In genomic region chr12:121804417-121805111, GRCh38 we compare ENCODE assay signal across 8 cellular contexts. TPM values are rescaled to one million over a fixed set of nuclear protein-coding genes. Genes with fewer than 3 reads are reported as not detected.
DNase-seq lines count a peak whose midpoint lies in the region; ATAC-seq, FAIRE-seq and TF ChIP-seq lines count a peak whose summit lies in the region.

No MANE protein-coding gene starts in this region.

- H3K9me3 Mint-ChIP-seq in activated T-helper 1 cell treated with anti-CD3 and anti-CD28 coated beads, Interleukin-12 subunit alpha, Interleukin-12 subunit beta, Interleukin-2, Interleukin-4 antibody, amounts not matched to agents 30 ng/mL and 10 ng/mL and 1 ng/mL, durations not matched to agents 14 hours and 24 hours and 36 hours = no peaks in the 10 kb centered on the region

- H3K4me1 ChIP-seq in osteoblast (ENCODE audit: insufficient read depth, low read length) = peaks cover 36% of the 10 kb centered on the region

- peak; percentile 42 for DNase-seq in GM10248 (ENCODE audit: extremely low spot score)
- peak; percentile 87 for DNase-seq in NB4 (ENCODE audit: low read depth)
- no peak for DNase-seq in activated T-helper 1 cell treated with anti-CD3 and anti-CD28 coated beads, Interleukin-12 subunit alpha, Interleukin-12 subunit beta, Interleukin-2, Interleukin-4 antibody, amounts not matched to agents 30 ng/mL and 10 ng/mL and 1 ng/mL, durations not matched to agents 14 hours and 24 hours and 36 hours (ENCODE audit: low spot score)
- DNase-seq in fibroblast of villous mesenchyme (ENCODE audit: low read depth) = peak; percentile 38
- DNase-seq in osteoblast (ENCODE audit: insufficient read length, low spot score, missing footprints) = peak; percentile 94
- DNase-seq in cortex of kidney (lab: John Stamatoyannopoulos, UW) = no peak
- no peak for DNase-seq in omental fat pad (ENCODE audit: low spot score)
- DNase-seq in GM12892 (ENCODE audit: insufficient read length) = no peak

- H3K79me2 ChIP-seq in osteoblast (ENCODE audit: insufficient read depth, low read length) = peaks cover 67% of the 10 kb centered on the region

- peaks cover 25% of the 10 kb centered on the region for H3K36me3 ChIP-seq in osteoblast (ENCODE audit: insufficient read depth, low read length)

- peak overlapping the region; percentile 48 for H3K27ac ChIP-seq in osteoblast (ENCODE audit: low read depth, low read length)

- H3K4me2 ChIP-seq in osteoblast (ENCODE audit: insufficient read depth, low read length) = peak overlapping the region; percentile 99

- peaks cover 23% of the 10 kb centered on the region for H3K36me3 Mint-ChIP-seq in activated T-helper 1 cell treated with anti-CD3 and anti-CD28 coated beads, Interleukin-12 subunit alpha, Interleukin-12 subunit beta, Interleukin-2, Interleukin-4 antibody, amounts not matched to agents 30 ng/mL and 10 ng/mL and 1 ng/mL, durations not matched to agents 14 hours and 24 hours and 36 hours (ENCODE audit: low read depth)

- H3K27ac Mint-ChIP-seq in activated T-helper 1 cell treated with anti-CD3 and anti-CD28 coated beads, Interleukin-12 subunit alpha, Interleukin-12 subunit beta, Interleukin-2, Interleukin-4 antibody, amounts not matched to agents 30 ng/mL and 10 ng/mL and 1 ng/mL, durations not matched to agents 14 hours and 24 hours and 36 hours = peak overlapping the region; percentile 97

- ATAC-seq in omental fat pad (ENCODE audit: low FRiP score) = no peak

- no peak for TF ChIP-seq CTCF in GM10248 (IDR thresholded peaks at IDR 0.05; ENCODE audit: control extremely low read depth, extremely low read depth, low read depth, missing control alignments)
- no peak for TF ChIP-seq CTCF in NB4 (IDR thresholded peaks at IDR 0.05; ENCODE audit: low read depth, low read length)
- no peak for TF ChIP-seq CTCF in fibroblast of villous mesenchyme (IDR thresholded peaks at IDR 0.05; ENCODE audit: insufficient read depth, low read depth, low read length)
- TF ChIP-seq CTCF in osteoblast (IDR thresholded peaks at IDR 0.05; ENCODE audit: extremely low read depth, low read depth, low read length) = no peak
- no peak for TF ChIP-seq CTCF in omental fat pad (IDR thresholded peaks at IDR 0.05)

- no peaks in the 10 kb centered on the region for H3K27me3 ChIP-seq in osteoblast (ENCODE audit: insufficient read depth, low read length)

- CTCF ChIA-PET in GM10248 (lab: Yijun Ruan, JAX) = interaction anchor here (1.0 to 12.8 kb wide), 3 partner anchors 7 to 28 kb away, joined by 4 to 565 read pairs (median 55); partner anchors contain the start of gene RHOF

- H3K4me3 Mint-ChIP-seq in activated T-helper 1 cell treated with anti-CD3 and anti-CD28 coated beads, Interleukin-12 subunit alpha, Interleukin-12 subunit beta, Interleukin-2, Interleukin-4 antibody, amounts not matched to agents 30 ng/mL and 10 ng/mL and 1 ng/mL, durations not matched to agents 14 hours and 24 hours and 36 hours = peak overlapping the region; percentile 97

- no peak for FAIRE-seq in GM12892 (lab: Jason Lieb, UNC)

- intact Hi-C loops in activated T-helper 1 cell treated with anti-CD3 and anti-CD28 coated beads, Interleukin-12 subunit alpha, Interleukin-12 subunit beta, Interleukin-2, Interleukin-4 antibody, amounts not matched to agents 30 ng/mL and 10 ng/mL and 1 ng/mL, durations not matched to agents 14 hours and 24 hours and 36 hours (cut with micrococcal nuclease) = loop anchor here (5.0 to 10.0 kb wide), 3 partner anchors 400 to 1270 kb away; partner anchors contain the start of genes HCAR1, RNF10 and RNF34

- TF ChIP-seq POLR2A in NB4 (IDR thresholded peaks at IDR 0.05; ENCODE audit: extremely low read depth, insufficient read length) = no peak
- no peak for TF ChIP-seq POLR2A in GM12892 (IDR thresholded peaks at IDR 0.05; ENCODE audit: low read depth, low read length)

- POLR2A ChIA-PET in GM10248 (lab: Yijun Ruan, JAX) = interaction anchor here (0.9 to 1.5 kb wide), 3 partner anchors 33 to 92 kb away, joined by 3 to 4 read pairs (median 3); partner anchors contain the start of genes PSMD9 and TMEM120B

- H3K27me3 Mint-ChIP-seq in activated T-helper 1 cell treated with anti-CD3 and anti-CD28 coated beads, Interleukin-12 subunit alpha, Interleukin-12 subunit beta, Interleukin-2, Interleukin-4 antibody, amounts not matched to agents 30 ng/mL and 10 ng/mL and 1 ng/mL, durations not matched to agents 14 hours and 24 hours and 36 hours (ENCODE audit: insufficient read depth) = no peaks in the 10 kb centered on the region

- H3K4me3 ChIP-seq in NB4 (ENCODE audit: low read depth, low read length) (peak overlapping the region; percentile 76), fibroblast of villous mesenchyme (ENCODE audit: low read depth, low read length) (peak overlapping the region; percentile 82), osteoblast (ENCODE audit: insufficient read depth, low read length) (peak overlapping the region; percentile 86)

- no peaks in the 10 kb centered on the region for H3K9me3 ChIP-seq in osteoblast (ENCODE audit: low read depth, low read length)

- no peak overlapping the region for H2AFZ ChIP-seq in osteoblast (ENCODE audit: low read length)

- H4K20me1 ChIP-seq in osteoblast (ENCODE audit: insufficient read depth, low read length) = peaks cover 27% of the 10 kb centered on the region

- peaks cover 30% of the 10 kb centered on the region for H3K4me1 Mint-ChIP-seq in activated T-helper 1 cell treated with anti-CD3 and anti-CD28 coated beads, Interleukin-12 subunit alpha, Interleukin-12 subunit beta, Interleukin-2, Interleukin-4 antibody, amounts not matched to agents 30 ng/mL and 10 ng/mL and 1 ng/mL, durations not matched to agents 14 hours and 24 hours and 36 hours (ENCODE audit: low read depth)

RNA-seq across cellular contexts. Expression of gene SETD1B, which starts 0.8 kb away (rescaled TPM):
- 32.0 and 33.0 TPM in 2 replicates for total RNA-seq in activated T-helper 1 cell treated with anti-CD3 and anti-CD28 coated beads, Interleukin-12 subunit alpha, Interleukin-12 subunit beta, Interleukin-2, Interleukin-4 antibody, amounts not matched to agents 30 ng/mL and 10 ng/mL and 1 ng/mL, durations not matched to agents 14 hours and 24 hours and 36 hours
- total RNA-seq in fibroblast of villous mesenchyme (4.7 and 5.2 TPM in 2 replicates), osteoblast (5.0 and 5.8 TPM in 2 replicates), omental fat pad (10 to 100 TPM in 1 of 4 donors, 1 to 10 TPM in 3; 3.7 to 10.4 (median 6.6) TPM)
- polyA plus RNA-seq in GM12892 (2012; ENCODE audit: missing spikeins) = 2.1 TPM

RNA-seq across cellular contexts. Expression of gene RHOF, which starts 11.1 kb away (rescaled TPM):
- total RNA-seq in activated T-helper 1 cell treated with anti-CD3 and anti-CD28 coated beads, Interleukin-12 subunit alpha, Interleukin-12 subunit beta, Interleukin-2, Interleukin-4 antibody, amounts not matched to agents 30 ng/mL and 10 ng/mL and 1 ng/mL, durations not matched to agents 14 hours and 24 hours and 36 hours = 111 and 112 TPM in 2 replicates
- total RNA-seq in fibroblast of villous mesenchyme (9.0 and 11.7 TPM in 2 replicates), osteoblast (6.2 and 8.3 TPM in 2 replicates), omental fat pad (10 to 100 TPM in 2 of 4 donors, 1 to 10 TPM in 2; 4.8 to 11.4 (median 9.5) TPM)
- polyA plus RNA-seq in GM12892 (2012; ENCODE audit: missing spikeins) = 32.0 TPM

RNA-seq across cellular contexts. Expression of gene HPD, which starts 54.1 kb away (rescaled TPM):
- total RNA-seq in activated T-helper 1 cell treated with anti-CD3 and anti-CD28 coated beads, Interleukin-12 subunit alpha, Interleukin-12 subunit beta, Interleukin-2, Interleukin-4 antibody, amounts not matched to agents 30 ng/mL and 10 ng/mL and 1 ng/mL, durations not matched to agents 14 hours and 24 hours and 36 hours = not detected in 2 replicates
- total RNA-seq in fibroblast of villous mesenchyme = not detected in 2 replicates
- under 0.01 TPM in 1 of 2 replicates, not detected in the other for total RNA-seq in osteoblast
- total RNA-seq in omental fat pad = 1 to 10 TPM in 3 of 4 donors, under 1 TPM in 1; 0.82 to 8.5 (median 1.6) TPM
- not detected for polyA plus RNA-seq in GM12892 (2012; ENCODE audit: missing spikeins)

Comparison
In these comparisons a context has a peak if more than half of its experiments do, and no peak if none do; other contexts are left out.
1. DNase-seq: peak in GM10248 (single experiment), NB4 (single experiment), fibroblast of villous mesenchyme (single experiment) and osteoblast (single experiment); none in activated T-helper 1 cell treated with anti-CD3 and anti-CD28 coated beads, Interleukin-12 subunit alpha, Interleukin-12 subunit beta, Interleukin-2, Interleukin-4 antibody, amounts not matched to agents 30 ng/mL and 10 ng/mL and 1 ng/mL, durations not matched to agents 14 hours and 24 hours and 36 hours (single experiment), cortex of kidney (single experiment), omental fat pad (single experiment) and GM12892 (single experiment).
2. Peak in every context shown above with its lines, with median percentiles within 50 percentile points of each other: H3K4me3 ChIP-seq.